Comparison of ENCODE assay signal across 24 cellular contexts in genomic region chr2:154032220-154032619, GRCh38.
DNase-seq lines count a peak whose midpoint lies in the region; ATAC-seq and TF ChIP-seq lines count a peak whose summit lies in the region.
"Had no signal": no experiment of that assay in that cellular context is flagged by ENCODE, and none has a peak within 500 bp of the region (broad histone marks: within the 10 kb centered on the region; RNA-seq: fewer than 3 reads in every experiment).

No MANE protein-coding gene starts in this region.

- H4K20me1 ChIP-seq in OCI-LY3 (ENCODE audit: insufficient read depth, low read length): no peaks in the 10 kb centered on the region

- peaks cover 17% of the 10 kb centered on the region for H3K4me1 ChIP-seq in OCI-LY3 (ENCODE audit: low read length)
- H3K4me1 ChIP-seq: HAP-1, lower lobe of right lung, spleen had no signal

- no peak overlapping the region for H3K9ac ChIP-seq in OCI-LY3 (ENCODE audit: low read length)

- no peak for TF ChIP-seq CTCF in OCI-LY3 (IDR thresholded peaks at IDR 0.05; ENCODE audit: low read depth, low read length)

- H3K79me2 ChIP-seq in OCI-LY3 (ENCODE audit: low read length): no peaks in the 10 kb centered on the region

- DNase-seq in mesenteric fat pad (ENCODE audit: low spot score) (no peak), NCI-H2107 (lab: John Stamatoyannopoulos, UW) (no peak)
- DNase-seq in stimulated activated CD4-positive, alpha-beta T cell treated with anti-CD3 and anti-CD28 coated beads, Interleukin-4, amount 100 ng/mL, for 4 hours: no peak
- DNase-seq: activated CD4-positive, alpha-beta T cell treated with anti-CD3 and anti-CD28 coated beads for 4 hours; activated naive CD8-positive, alpha-beta T cell treated with anti-CD3 and anti-CD28 coated beads for 36 hours; CD8-positive, alpha-beta T cell; effector CD4-positive, alpha-beta T cell; erythroblast; foreskin melanocyte; hippocampal formation; islet precursor cell; lower lobe of right lung; NCI-H1417 treated with DMSO at 0.1 percent for 48 hours; NCI-H2171 treated with DMSO at 0.1 percent for 48 hours; NCI-H526; Right ventricle myocardium superior; spleen had no signal

- H3K27me3 ChIP-seq in OCI-LY3 (ENCODE audit: low read depth, low read length): no peaks in the 10 kb centered on the region
- H3K27me3 ChIP-seq: neutrophil, spleen had no signal

- H3K36me3 ChIP-seq in OCI-LY3 (replicated peaks; ENCODE audit: low read depth, low read length): peaks cover 12% of the 10 kb centered on the region
- H3K36me3 ChIP-seq: HAP-1, lower lobe of right lung, neutrophil, spleen had no signal

- H3K4me3 ChIP-seq in OCI-LY3 (ENCODE audit: low read length): no peak overlapping the region
- H3K4me3 ChIP-seq: HAP-1, lower lobe of right lung, spleen had no signal

- ATAC-seq in GM18511 (IDR thresholded peaks at IDR 0.05; ENCODE audit: unreplicated experiment): peak; percentile 86
- ATAC-seq in GM21529 (IDR thresholded peaks at IDR 0.05; ENCODE audit: unreplicated experiment): peak; percentile 69
- peak; percentile 59 for ATAC-seq in HG03175 (IDR thresholded peaks at IDR 0.05; ENCODE audit: unreplicated experiment)
- no peak for ATAC-seq in HG02678 (IDR thresholded peaks at IDR 0.05; ENCODE audit: unreplicated experiment)
- ATAC-seq: CD8-positive, alpha-beta T cell; lower lobe of right lung had no signal

- H2AFZ ChIP-seq in OCI-LY3 (ENCODE audit: low read depth, low read length): no peak overlapping the region

- H3K9me3 ChIP-seq in OCI-LY3 (ENCODE audit: insufficient read depth, low read length): peaks cover 12% of the 10 kb centered on the region; the same call in 1 of the 2 replicates
- H3K9me3 ChIP-seq: HAP-1, lower lobe of right lung had no signal

- peak overlapping the region; percentile 34; the same call in 1 of the 2 replicates for H3K4me2 ChIP-seq in OCI-LY3 (ENCODE audit: low read length)

- peak overlapping the region; percentile 37; the same call in 1 of the 2 replicates for H3K27ac ChIP-seq in OCI-LY3 (ENCODE audit: low read length)
- H3K27ac ChIP-seq: lower lobe of right lung, neutrophil, spleen had no signal
